In genomic region chr2:2847131-2847740, GRCh38 we compare ENCODE assay signal across 12 cellular contexts.
DNase-seq lines count a peak whose midpoint lies in the region; ATAC-seq and TF ChIP-seq lines count a peak whose summit lies in the region.
"Had no signal": no experiment of that assay in that cellular context is flagged by ENCODE, and none has a peak within 500 bp of the region (broad histone marks: within the 10 kb centered on the region; RNA-seq: fewer than 3 reads in every experiment).

No MANE protein-coding gene starts in this region.

- H3K36me3 ChIP-seq in BE2C (no peaks in the 10 kb centered on the region), heart right ventricle (no peaks in the 10 kb centered on the region)

- H3K27me3 ChIP-seq in BE2C (no peaks in the 10 kb centered on the region), heart right ventricle (no peaks in the 10 kb centered on the region)

- intact Hi-C loops in heart right ventricle (cut with DNase I), result loop anchor here in 2 of 10 donors (10.0 kb wide), 1 partner anchor 458 kb away; no protein-coding TSS in a partner anchor

- TF ChIP-seq CTCF in BE2C (IDR thresholded peaks at IDR 0.05; ENCODE audit: low read depth, low read length) (peak; percentile 4), heart right ventricle (IDR thresholded peaks at IDR 0.05) (no peak), coronary artery (IDR thresholded peaks at IDR 0.05) (no peak)

- H3K27ac ChIP-seq in heart right ventricle (peak overlapping the region in 4 of 10 donors; percentile 7 to 67 (median 42)), coronary artery (no peak overlapping the region)
- H3K27ac ChIP-seq: KMS-11 had no signal

- peak; percentile 74 for DNase-seq in BE2C
- DNase-seq in NCI-H1694 (lab: John Stamatoyannopoulos, UW), result peak; percentile 98
- peak; percentile 59 for DNase-seq in RPMI8226
- peak; percentile 21 to 44 for DNase-seq in heart right ventricle
- no peak for DNase-seq in coronary artery (ENCODE audit: low spot score)
- DNase-seq: activated CD4-positive, alpha-beta T cell treated with anti-CD3 and anti-CD28 coated beads, Interleukin-2, amount 10 ng/mL, durations not matched to agents 24 days and 14 days; activated T-cell treated with anti-CD3 and anti-CD28 coated beads, Interleukin-2, amount 50 U/mL, for 24 hours; amniotic stem cell had no signal

- peak; percentile 50 to 85 (median 75) for ATAC-seq in heart right ventricle
- ATAC-seq in GM21717 (IDR thresholded peaks at IDR 0.05; ENCODE audit: unreplicated experiment), result no peak
- ATAC-seq in HG02642 (IDR thresholded peaks at IDR 0.05; ENCODE audit: poor library complexity, unreplicated experiment), result no peak
- no peak for ATAC-seq in GM19035 (IDR thresholded peaks at IDR 0.05; ENCODE audit: unreplicated experiment)

- H3K4me1 ChIP-seq in BE2C (peaks cover 30% of the 10 kb centered on the region), heart right ventricle (peaks cover 5 to 21% (median 10%) of the 10 kb centered on the region in 9 donors)

- H3K9me3 ChIP-seq in BE2C (no peaks in the 10 kb centered on the region), heart right ventricle (no peaks in the 10 kb centered on the region)

- H3K4me3 ChIP-seq in BE2C (ENCODE audit: low read depth, low read length) (no peak overlapping the region; the same call in 1 of the 2 replicates), heart right ventricle (no peak overlapping the region), coronary artery (no peak overlapping the region)

- WGBS in heart right ventricle, 2 donors, result 20 to 22% methylated on average over 6 of the region's 6 CpGs

Comparison
In these comparisons a context has a peak if more than half of its experiments do, and no peak if none do; other contexts are left out.
1. ATAC-seq: peak in heart right ventricle (8 of 8); none in GM21717 (single experiment), HG02642 (single experiment) and GM19035 (single experiment).